ENCODE assay signal across 14 cellular contexts in genomic region chr10:132494831-132495230, GRCh38. TPM values are rescaled to one million over a fixed set of nuclear protein-coding genes. Genes with fewer than 3 reads are reported as not detected.
DNase-seq lines count a peak whose midpoint lies in the region; ATAC-seq and TF ChIP-seq lines count a peak whose summit lies in the region.
"Had no signal": no experiment of that assay in that cellular context is flagged by ENCODE, and none has a peak within 500 bp of the region (broad histone marks: within the 10 kb centered on the region; RNA-seq: fewer than 3 reads in every experiment).

No MANE protein-coding gene starts in this region.

- TF ChIP-seq CTCF in thoracic aorta (IDR thresholded peaks at IDR 0.05), result no peak
- no peak for TF ChIP-seq CTCF in ascending aorta (IDR thresholded peaks at IDR 0.05)

- H3K27me3 ChIP-seq in thoracic aorta (replicated peaks; ENCODE audit: insufficient read depth) (no peaks in the 10 kb centered on the region), ascending aorta (no peaks in the 10 kb centered on the region)
- no peaks in the 10 kb centered on the region for H3K27me3 ChIP-seq in CD4-positive, alpha-beta memory T cell (ENCODE audit: insufficient read depth, low read length)

- H3K4me3 ChIP-seq in thoracic aorta, result no peak overlapping the region
- no peak overlapping the region for H3K4me3 ChIP-seq in ascending aorta
- no peak overlapping the region for H3K4me3 ChIP-seq in CD4-positive, alpha-beta memory T cell (ENCODE audit: low read length in 2 of 2)
- H3K4me3 ChIP-seq: BLaER1 had no signal

- CTCF ChIA-PET in CD4-positive, alpha-beta memory T cell (lab: Charles Lee; ENCODE audit: partially characterized antibody), result no interaction called here

- H3K9me3 ChIP-seq in thoracic aorta (no peaks in the 10 kb centered on the region), ascending aorta (no peaks in the 10 kb centered on the region)
- H3K9me3 ChIP-seq in CD4-positive, alpha-beta memory T cell (ENCODE audit: control insufficient read depth in 1 of 2, low read length in 2 of 2), result no peaks in the 10 kb centered on the region

- H3K9me3 Mint-ChIP-seq in CD4-positive, alpha-beta memory T cell, result peaks cover 0 to 3% (median 0%) of the 10 kb centered on the region in 8 donors

- H3K27me3 Mint-ChIP-seq in CD4-positive, alpha-beta memory T cell, result peaks cover 4 to 11% of the 10 kb centered on the region in 2 donors

- DNase-seq in Right ventricle myocardium superior (peak; percentile 13), Right ventricle myocardium inferior (ENCODE audit: missing footprints) (no peak), midbrain (lab: John Stamatoyannopoulos, UW) (peak; percentile 14), thoracic aorta (ENCODE audit: low spot score) (no peak), ascending aorta (ENCODE audit: low spot score in 2 of 2) (no peak)
- DNase-seq in CD4-positive, alpha-beta memory T cell, result no peak
- DNase-seq: 8988T, AML-193, Calu3, DMS 273 treated with DMSO at 0.1 percent for 48 hours, GOT3 had no signal

- peaks cover 3 to 35% of the 10 kb centered on the region in 2 donors for H3K4me1 ChIP-seq in thoracic aorta (ENCODE audit: control insufficient read depth in 1 of 2, low read depth in 2 of 2)
- peaks cover 0 to 6% of the 10 kb centered on the region in 2 donors for H3K4me1 ChIP-seq in ascending aorta
- H3K4me1 ChIP-seq in CD4-positive, alpha-beta memory T cell (ENCODE audit: insufficient read depth, low read length), result no peaks in the 10 kb centered on the region

- intact Hi-C loops in Right ventricle myocardium superior (cut with DNase I) (no loop called here), Right ventricle myocardium inferior (cut with DNase I) (no loop called here), ascending aorta (cut with DNase I) (no loop called here)
- intact Hi-C loops in CD4-positive, alpha-beta memory T cell (cut with micrococcal nuclease), result no loop called here

- no peaks in the 10 kb centered on the region for H3K36me3 Mint-ChIP-seq in CD4-positive, alpha-beta memory T cell

- no peak overlapping the region for H3K4me3 Mint-ChIP-seq in CD4-positive, alpha-beta memory T cell
- H3K4me3 Mint-ChIP-seq: H9 had no signal

- H3K27ac ChIP-seq in thoracic aorta (peak overlapping the region; percentile 28 to 59), ascending aorta (peak overlapping the region in 1 of 2 donors; percentile 60)
- H3K27ac ChIP-seq in CD4-positive, alpha-beta memory T cell (ENCODE audit: low read depth, low read length), result no peak overlapping the region
- H3K27ac ChIP-seq: BLaER1 had no signal

- H3K27ac Mint-ChIP-seq in CD4-positive, alpha-beta memory T cell, result no peak overlapping the region
- H3K27ac Mint-ChIP-seq: H9 had no signal

- no peaks in the 10 kb centered on the region for H3K36me3 ChIP-seq in thoracic aorta
- H3K36me3 ChIP-seq in ascending aorta, result no peaks in the 10 kb centered on the region
- no peaks in the 10 kb centered on the region for H3K36me3 ChIP-seq in CD4-positive, alpha-beta memory T cell (ENCODE audit: insufficient read depth, low read length)
- H3K36me3 ChIP-seq: BLaER1 had no signal

- H3K4me1 Mint-ChIP-seq in CD4-positive, alpha-beta memory T cell, result no peaks in the 10 kb centered on the region
- H3K4me1 Mint-ChIP-seq: H9 had no signal

- no peak for ATAC-seq in Right ventricle myocardium superior (ENCODE audit: poor library complexity)
- no peak for ATAC-seq in Right ventricle myocardium inferior
- ATAC-seq in thoracic aorta (ENCODE audit: insufficient number of reproducible peaks, low FRiP score, low read depth), result no peak
- ATAC-seq in HG02678 (IDR thresholded peaks at IDR 0.05; ENCODE audit: unreplicated experiment), result no peak

- POLR2A ChIA-PET in CD4-positive, alpha-beta memory T cell (lab: Charles Lee; ENCODE audit: partially characterized antibody), result no interaction called here

RNA-seq across cellular contexts. Expression of gene INPP5A, which starts 42.8 kb away (rescaled TPM):
- total RNA-seq in Right ventricle myocardium superior, result 99.1 TPM
- 108 TPM for total RNA-seq in Right ventricle myocardium inferior
- 100 to 1,000 TPM; 120 to 142 TPM for total RNA-seq in thoracic aorta
- total RNA-seq in ascending aorta, result 81.2 TPM
- total RNA-seq in CD4-positive, alpha-beta memory T cell, result 10 to 100 TPM; 18.9 to 19.3 TPM
- 1 to 10 TPM in 1 of 2 donors, under 1 TPM in 1; 0.61 to 2.7 TPM for polyA plus RNA-seq in CD4-positive, alpha-beta memory T cell

Comparison
In these comparisons a context has a peak if more than half of its experiments do, and no peak if none do; other contexts are left out.
1. DNase-seq: peak in Right ventricle myocardium superior (single experiment) and midbrain (single experiment); none in Right ventricle myocardium inferior (single experiment), thoracic aorta (single experiment), ascending aorta (0 of 2) and CD4-positive, alpha-beta memory T cell (0 of 5).